In genomic region chr12:103786201-103786600, GRCh38 we compare ENCODE assay signal across 24 cellular contexts.
"Had no signal": no experiment of that assay in that cellular context is flagged by ENCODE, and none has a peak within 500 bp of the region (broad histone marks: within the 10 kb centered on the region; RNA-seq: fewer than 3 reads in every experiment).

No MANE protein-coding gene starts in this region.

- H3K4me1 ChIP-seq: tibial nerve, upper lobe of right lung, uterus had no signal

- DNase-seq: dorsolateral prefrontal cortex; effector CD4-positive, alpha-beta T cell; heart left ventricle; kidney; mesendoderm; midbrain; naive thymus-derived CD4-positive, alpha-beta T cell; nephron progenitor cell; nucleus accumbens; posterior cingulate gyrus; psoas muscle; right cardiac atrium; stimulated activated CD4-positive, alpha-beta T cell treated with anti-CD3 and anti-CD28 coated beads, Interleukin-15, amount 100 ng/mL, for 24 hours; stimulated activated CD4-positive, alpha-beta T cell treated with anti-CD3 and anti-CD28 coated beads, Interleukin-2, amount 100 ng/mL, for 48 hours; stimulated activated naive B cell treated with anti-CD40 and anti-IgM and Interleukin-4, amounts not matched to agents 10 μg/mL and 1 μg/mL and 100 μg/mL, for 72 hours; upper lobe of right lung; uterus had no signal

- H3K27ac ChIP-seq: dorsolateral prefrontal cortex, gastroesophageal sphincter, heart left ventricle, hepatocyte, skin epidermis, tibial nerve, upper lobe of right lung, uterus had no signal

- H3K4me1 Mint-ChIP-seq: naive thymus-derived CD4-positive, alpha-beta T cell; stimulated activated naive B cell treated with anti-CD40 and anti-IgM and Interleukin-4, amounts not matched to agents 10 μg/mL and 1 μg/mL and 100 μg/mL, for 72 hours had no signal

- H3K36me3 ChIP-seq: uterus had no signal

- H3K4me3 ChIP-seq: dorsolateral prefrontal cortex, gastroesophageal sphincter, heart left ventricle, hepatocyte, psoas muscle, skin epidermis, thoracic aorta, tibial nerve, upper lobe of right lung, uterus had no signal

- H3K27ac Mint-ChIP-seq: naive thymus-derived CD4-positive, alpha-beta T cell; nephron progenitor cell; stimulated activated naive B cell treated with anti-CD40 and anti-IgM and Interleukin-4, amounts not matched to agents 10 μg/mL and 1 μg/mL and 100 μg/mL, for 72 hours; stimulated activated naive CD8-positive, alpha-beta T cell treated with anti-CD3 and anti-CD28 coated beads, Interleukin-15, Interleukin-2, amounts not matched to agents 100 ng/mL and 50 ng/mL, for 24 hours had no signal

- H2AFZ ChIP-seq: hepatocyte had no signal

- H3K9me3 ChIP-seq: gastroesophageal sphincter, heart left ventricle, psoas muscle, thoracic aorta, tibial nerve, upper lobe of right lung, uterus had no signal

- H3K9me3 Mint-ChIP-seq: nephron progenitor cell; stimulated activated naive CD8-positive, alpha-beta T cell treated with anti-CD3 and anti-CD28 coated beads, Interleukin-15, Interleukin-2, amounts not matched to agents 100 ng/mL and 50 ng/mL, for 24 hours had no signal

- H3K79me2 ChIP-seq: hepatocyte had no signal

- H3K27me3 Mint-ChIP-seq: naive thymus-derived CD4-positive, alpha-beta T cell; stimulated activated naive B cell treated with anti-CD40 and anti-IgM and Interleukin-4, amounts not matched to agents 10 μg/mL and 1 μg/mL and 100 μg/mL, for 72 hours; stimulated activated naive CD8-positive, alpha-beta T cell treated with anti-CD3 and anti-CD28 coated beads, Interleukin-15, Interleukin-2, amounts not matched to agents 100 ng/mL and 50 ng/mL, for 24 hours had no signal

- H3K27me3 ChIP-seq: dorsolateral prefrontal cortex, gastroesophageal sphincter, heart left ventricle, hepatocyte, tibial nerve, upper lobe of right lung, uterus had no signal

- FAIRE-seq: colon had no signal

- ATAC-seq: gastroesophageal sphincter; heart left ventricle; naive thymus-derived CD4-positive, alpha-beta T cell; psoas muscle; right cardiac atrium; stimulated activated naive B cell treated with anti-CD40 and anti-IgM and Interleukin-4, amounts not matched to agents 10 μg/mL and 1 μg/mL and 100 μg/mL, for 72 hours; upper lobe of right lung had no signal

- H3K4me3 Mint-ChIP-seq: naive thymus-derived CD4-positive, alpha-beta T cell; nephron progenitor cell; stimulated activated naive B cell treated with anti-CD40 and anti-IgM and Interleukin-4, amounts not matched to agents 10 μg/mL and 1 μg/mL and 100 μg/mL, for 72 hours; stimulated activated naive CD8-positive, alpha-beta T cell treated with anti-CD3 and anti-CD28 coated beads, Interleukin-15, Interleukin-2, amounts not matched to agents 100 ng/mL and 50 ng/mL, for 24 hours had no signal

- H3K4me2 ChIP-seq: hepatocyte had no signal
